In genomic region chr6:149716181-149716580, GRCh38 we compare ENCODE assay signal across 9 cellular contexts. TPM values are rescaled to one million over a fixed set of nuclear protein-coding genes. Genes with fewer than 3 reads are reported as not detected.
DNase-seq lines count a peak whose midpoint lies in the region; ATAC-seq, FAIRE-seq and TF ChIP-seq lines count a peak whose summit lies in the region.
"Had no signal": no experiment of that assay in that cellular context is flagged by ENCODE, and none has a peak within 500 bp of the region (broad histone marks: within the 10 kb centered on the region; RNA-seq: fewer than 3 reads in every experiment).

No MANE protein-coding gene starts in this region.

- peak overlapping the region; percentile 72 to 89 for H3K27ac Mint-ChIP-seq in T-cell

- CTCF ChIA-PET in T-cell (lab: Charles Lee): interaction anchor here in 1 of 2 donors (1.8 kb wide), 1 partner anchor 171 kb away, joined by 5 read pairs; the partner anchor contains the start of gene PPIL4

- H3K9me3 Mint-ChIP-seq in T-cell: no peaks in the 10 kb centered on the region

- TF ChIP-seq CTCF in fibroblast of villous mesenchyme (IDR thresholded peaks at IDR 0.05; ENCODE audit: insufficient read depth, low read depth, low read length): no peak

- no peaks in the 10 kb centered on the region for H3K27me3 Mint-ChIP-seq in T-cell

- FAIRE-seq in GM18507 (lab: Jason Lieb, UNC): peak; percentile 50

- POLR2A ChIA-PET in T-cell (lab: Charles Lee): interaction anchor here (0.5 to 1.0 kb wide), 5 partner anchors 23 to 140 kb away, joined by 3 to 8 read pairs (median 4); no protein-coding TSS in a partner anchor

- H3K4me3 Mint-ChIP-seq in T-cell: peak overlapping the region; percentile 94 to 97 (median 96)

- peaks cover 47 to 58% (median 48%) of the 10 kb centered on the region in 3 donors for H3K4me1 Mint-ChIP-seq in T-cell

- peak overlapping the region; percentile 93 for H3K4me3 ChIP-seq in fibroblast of villous mesenchyme (ENCODE audit: low read depth, low read length)
- peak overlapping the region in 5 of 7 experiments; percentile 74 to 99 (median 79) for H3K4me3 ChIP-seq in skin epidermis

- H3K36me3 Mint-ChIP-seq in T-cell: peaks cover 2% of the 10 kb centered on the region

- ATAC-seq in T-cell (replicated peaks in 1 of 4) (no peak), HG02759 (IDR thresholded peaks at IDR 0.05; ENCODE audit: unreplicated experiment) (no peak)

- H3K27ac ChIP-seq in skin epidermis: peak overlapping the region in 10 of 21 experiments; percentile 12 to 100 (median 97)

- no peak for DNase-seq in GM18507 (ENCODE audit: extremely low spot score, insufficient read length, low read depth)
- no peak for DNase-seq in T-cell
- peak; percentile 25 for DNase-seq in fibroblast of villous mesenchyme (ENCODE audit: low read depth)
- DNase-seq in cerebellar nuclear complex (lab: John Stamatoyannopoulos, UW): no peak
- DNase-seq in UCSD-AML1 (lab: John Stamatoyannopoulos, UW; ENCODE audit: unreplicated experiment): no peak
- DNase-seq in D341Med (ENCODE audit: low spot score): no peak
- DNase-seq: stimulated activated CD4-positive, alpha-beta T cell treated with anti-CD3 and anti-CD28 coated beads, Interleukin-15, amount 100 ng/mL, for 24 hours had no signal

RNA-seq across cellular contexts. Expression of gene LATS1, which starts 1.7 kb away (rescaled TPM):
- 10 to 100 TPM; 38.0 to 43.3 (median 39.2) TPM for total RNA-seq in T-cell
- total RNA-seq in fibroblast of villous mesenchyme: 20.6 and 25.9 TPM in 2 replicates

RNA-seq across cellular contexts. Expression of gene NUP43, which starts 30.1 kb away (rescaled TPM):
- total RNA-seq in T-cell (10 to 100 TPM; 14.6 to 53.5 (median 46.0) TPM), fibroblast of villous mesenchyme (26.4 and 40.6 TPM in 2 replicates)

RNA-seq across cellular contexts. Expression of gene PCMT1, which starts 33.4 kb away (rescaled TPM):
- total RNA-seq in T-cell (10 to 100 TPM; 33.9 to 63.1 (median 53.1) TPM), fibroblast of villous mesenchyme (112 and 126 TPM in 2 replicates)
